Comparison of ENCODE assay signal across 12 cellular contexts in the genomic region with DNA sequence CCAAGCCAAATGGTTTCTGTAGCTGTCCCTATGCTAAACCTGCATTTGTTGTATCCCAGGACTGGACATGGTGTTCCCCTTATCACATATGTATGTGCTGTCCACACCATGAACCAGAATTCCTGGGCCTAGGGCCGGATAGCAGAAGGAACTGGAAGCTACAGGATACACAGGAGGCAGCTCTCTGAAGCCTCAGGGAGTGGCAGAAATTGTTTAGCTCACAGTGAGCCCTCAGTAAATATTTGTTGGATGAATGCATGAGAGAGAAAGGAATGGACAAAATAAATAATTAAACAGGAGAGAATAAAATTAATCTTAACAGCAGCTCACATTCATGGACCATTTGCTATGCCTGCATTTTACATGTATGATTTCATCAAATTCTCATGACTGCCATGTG. TPM values are rescaled to one million over a fixed set of nuclear protein-coding genes. Genes with fewer than 3 reads are reported as not detected.
DNase-seq lines count a peak whose midpoint lies in the region; ATAC-seq and TF ChIP-seq lines count a peak whose summit lies in the region.
"Had no signal": no experiment of that assay in that cellular context is flagged by ENCODE, and none has a peak within 500 bp of the region (broad histone marks: within the 10 kb centered on the region; RNA-seq: fewer than 3 reads in every experiment).

No MANE protein-coding gene starts in this region.

- peak overlapping the region; percentile 16 for H3K4me3 Mint-ChIP-seq in activated naive CD4-positive, alpha-beta T cell treated with anti-CD3 and anti-CD28 coated beads for 36 hours

- H3K9me3 ChIP-seq in transverse colon: no peaks in the 10 kb centered on the region
- H3K9me3 ChIP-seq: right lobe of liver had no signal

- no peaks in the 10 kb centered on the region for H3K9me3 Mint-ChIP-seq in activated naive CD4-positive, alpha-beta T cell treated with anti-CD3 and anti-CD28 coated beads for 36 hours
- H3K9me3 Mint-ChIP-seq: activated T-helper 2 cell treated with anti-CD3 and anti-CD28 coated beads, Interferon-gamma antibody, Interleukin-2, Interleukin-4, amounts not matched to agents 10 μg/mL and 5 μg/mL and 100 μg/mL, durations not matched to agents 14 hours and 24 hours and 36 hours had no signal

- in situ Hi-C loops in transverse colon (cut with MboI; ENCODE audit: low pct_ligation_motif_present in 1 of 4, low pct_unique_long_range_greater_than_20kb in 1 of 4, low sequenced_read_pairs in 3 of 4): loop anchor here in 1 of 4 donors (10.0 kb wide), 1 partner anchor 167 kb away; no protein-coding TSS in a partner anchor

- peaks cover 60% of the 10 kb centered on the region for H3K4me1 Mint-ChIP-seq in activated naive CD4-positive, alpha-beta T cell treated with anti-CD3 and anti-CD28 coated beads for 36 hours (ENCODE audit: low read depth)

- H3K27ac ChIP-seq in VCaP (peak overlapping the region; percentile 84), transverse colon (peak overlapping the region; percentile 83 to 89 (median 86))
- H3K27ac ChIP-seq: right lobe of liver had no signal

- CTCF ChIA-PET in activated naive CD4-positive, alpha-beta T cell treated with anti-CD3 and anti-CD28 coated beads for 36 hours (lab: Charles Lee): interaction anchor here (0.9 to 6.8 kb wide), 13 partner anchors 25 to 219 kb away, joined by 3 to 43 read pairs (median 7); no protein-coding TSS in a partner anchor

- intact Hi-C loops in activated naive CD4-positive, alpha-beta T cell treated with anti-CD3 and anti-CD28 coated beads for 36 hours (cut with micrococcal nuclease): no loop called here
- intact Hi-C loops in transverse colon (cut with DNase I; ENCODE audit: low total_unique reads): no loop called here

- H3K4me1 ChIP-seq in transverse colon: peaks cover 14 to 56% (median 48%) of the 10 kb centered on the region in 4 donors

- H3K4me3 ChIP-seq in fibroblast of villous mesenchyme (ENCODE audit: low read depth, low read length): peak overlapping the region; percentile 73
- no peak overlapping the region for H3K4me3 ChIP-seq in transverse colon
- H3K4me3 ChIP-seq: right lobe of liver had no signal

- WGBS in transverse colon (ENCODE audit: low coverage in 1 of 2), 2 donors: 71% methylated on average over 1 of the region's 1 CpG; no CpG with 5 or more reads in 1 of the 2 donors

- ATAC-seq in HG02678 (IDR thresholded peaks at IDR 0.05; ENCODE audit: unreplicated experiment): no peak
- no peak for ATAC-seq in GM21390 (IDR thresholded peaks at IDR 0.05; ENCODE audit: unreplicated experiment)
- ATAC-seq: left lobe of liver, right lobe of liver had no signal

- H3K36me3 ChIP-seq in transverse colon: peaks cover 0 to 20% (median 0%) of the 10 kb centered on the region in 4 donors

- TF ChIP-seq CTCF in VCaP (conservative IDR thresholded peaks at IDR 0.05) (no peak), fibroblast of villous mesenchyme (IDR thresholded peaks at IDR 0.05; ENCODE audit: insufficient read depth, low read depth, low read length) (no peak), transverse colon (IDR thresholded peaks at IDR 0.05) (no peak)

- H3K27me3 ChIP-seq in transverse colon: no peaks in the 10 kb centered on the region
- H3K27me3 ChIP-seq: right lobe of liver had no signal

- DNase-seq in activated naive CD4-positive, alpha-beta T cell treated with anti-CD3 and anti-CD28 coated beads for 36 hours: no peak
- no peak for DNase-seq in activated naive CD4-positive, alpha-beta T cell (lab: John Stamatoyannopoulos, UW)
- peak; percentile 35 for DNase-seq in fibroblast of villous mesenchyme (ENCODE audit: low read depth)
- no peak for DNase-seq in transverse colon
- DNase-seq in H4 (ENCODE audit: low spot score): no peak
- DNase-seq: NCI-H187 treated with DMSO at 0.1 percent for 48 hours, right lobe of liver had no signal

- TF ChIP-seq EP300 in transverse colon (IDR thresholded peaks at IDR 0.05; ENCODE audit: low read depth): no peak

- peaks cover 40% of the 10 kb centered on the region for H3K36me3 Mint-ChIP-seq in activated naive CD4-positive, alpha-beta T cell treated with anti-CD3 and anti-CD28 coated beads for 36 hours (ENCODE audit: low read depth)

- no peak overlapping the region for H3K27ac Mint-ChIP-seq in activated naive CD4-positive, alpha-beta T cell treated with anti-CD3 and anti-CD28 coated beads for 36 hours

- no peak for TF ChIP-seq POLR2A in transverse colon (IDR thresholded peaks at IDR 0.05)

- H3K27me3 Mint-ChIP-seq in activated naive CD4-positive, alpha-beta T cell treated with anti-CD3 and anti-CD28 coated beads for 36 hours (ENCODE audit: low read depth): no peaks in the 10 kb centered on the region

RNA-seq across cellular contexts. Expression of gene NIPAL3, which starts 2.1 kb away (rescaled TPM):
- total RNA-seq in activated naive CD4-positive, alpha-beta T cell treated with anti-CD3 and anti-CD28 coated beads for 36 hours: 10 to 100 TPM; 58.1 to 59.2 TPM
- total RNA-seq in fibroblast of villous mesenchyme (38.3 and 81.2 TPM in 2 replicates), transverse colon (10 to 100 TPM; 34.8 to 55.8 (median 46.8) TPM)
- 22.8 and 25.4 TPM in 2 replicates for total RNA-seq in H4 (2014; rRNA removed; shearing (Covaris generic))

RNA-seq across cellular contexts. Expression of gene STPG1, which starts 4.1 kb away (rescaled TPM):
- total RNA-seq in activated naive CD4-positive, alpha-beta T cell treated with anti-CD3 and anti-CD28 coated beads for 36 hours: 1 to 10 TPM; 7.4 to 8.9 TPM
- 4.2 and 9.9 TPM in 2 replicates for total RNA-seq in fibroblast of villous mesenchyme
- 10 to 100 TPM in 3 of 4 donors, 1 to 10 TPM in 1; 4.6 to 33.7 (median 23.3) TPM for total RNA-seq in transverse colon
- 1.9 and 3.0 TPM in 2 replicates for total RNA-seq in H4 (2014; rRNA removed; shearing (Covaris generic))
